11 cellular contexts compared by ENCODE assay signal in genomic region chr1:6922096-6922931, GRCh38.
DNase-seq lines count a peak whose midpoint lies in the region; TF ChIP-seq lines count a peak whose summit lies in the region.
"Had no signal": no experiment of that assay in that cellular context is flagged by ENCODE, and none has a peak within 500 bp of the region (broad histone marks: within the 10 kb centered on the region; RNA-seq: fewer than 3 reads in every experiment).

No MANE protein-coding gene starts in this region.

- H4K20me1 ChIP-seq in mammary epithelial cell (ENCODE audit: insufficient read depth, low read length): no peaks in the 10 kb centered on the region

- H3K9me3 ChIP-seq in mammary epithelial cell (replicated peaks; ENCODE audit: insufficient read depth, low read length): no peaks in the 10 kb centered on the region
- no peaks in the 10 kb centered on the region for H3K9me3 ChIP-seq in thyroid gland
- H3K9me3 ChIP-seq: SJSA1 had no signal

- H3K36me3 ChIP-seq in mammary epithelial cell (ENCODE audit: insufficient read depth, low read length) (no peaks in the 10 kb centered on the region), thyroid gland (no peaks in the 10 kb centered on the region)
- H3K36me3 ChIP-seq: SJSA1 had no signal

- TF ChIP-seq POLR2A in thyroid gland (IDR thresholded peaks at IDR 0.05): no peak

- in situ Hi-C loops in mammary epithelial cell (cut with MboI; ENCODE audit: low sequenced_read_pairs in 2 of 2): no loop called here

- DNase-seq in NCI-H748 (lab: John Stamatoyannopoulos, UW; ENCODE audit: unreplicated experiment): peak; percentile 20
- DNase-seq in NCI-H748 treated with DMSO at 0.1 percent for 48 hours (lab: John Stamatoyannopoulos, UW): no peak
- peak; percentile 46 for DNase-seq in mammary epithelial cell
- DNase-seq in kidney tubule cell (ENCODE audit: low spot score): peak; percentile 50
- peak; percentile 61 for DNase-seq in ureter (ENCODE audit: low spot score)
- DNase-seq in NK-92 treated with Interleukin-12 subunit alpha and Interleukin-12 subunit beta, amount 100 ng/mL, for 24 hours (lab: John Stamatoyannopoulos, UW): no peak
- DNase-seq in stimulated activated CD4-positive, alpha-beta T cell treated with anti-CD3 and anti-CD28 coated beads, Interleukin-4, amount 100 ng/mL, for 4 hours: no peak
- DNase-seq in thyroid gland: no peak
- DNase-seq: activated effector memory CD4-positive, alpha-beta T cell treated with anti-CD3 and anti-CD28 coated beads, Interleukin-2, amount 50 U/mL, for 16 hours; kidney had no signal

- no TSS peak for BruUV-seq in mammary epithelial cell (replicated peaks; lab: Mats Ljungman, UMichigan)

- TF ChIP-seq CTCF in mammary epithelial cell (conservative IDR thresholded peaks at IDR 0.05 in 1 of 2, IDR thresholded peaks at IDR 0.05 in 1 of 2; ENCODE audit: extremely low read depth in 1 of 2, insufficient read depth in 1 of 2, low read depth in 1 of 2, low read length in 2 of 2) (no peak), thyroid gland (IDR thresholded peaks at IDR 0.05) (no peak)

- no peak overlapping the region for H3K9ac ChIP-seq in mammary epithelial cell (ENCODE audit: insufficient read depth, low read length)

- CTCF ChIA-PET in mammary epithelial cell (lab: Charles Lee; ENCODE audit: low non-redundant PET): no interaction called here

- no peak overlapping the region for H3K4me3 ChIP-seq in mammary epithelial cell (replicated peaks in 1 of 3; ENCODE audit: insufficient read depth in 1 of 3, low read depth in 2 of 3, low read length in 3 of 3)
- no peak overlapping the region for H3K4me3 ChIP-seq in thyroid gland (replicated peaks in 1 of 3)
- H3K4me3 ChIP-seq: SJSA1 had no signal

- no peaks in the 10 kb centered on the region for H3K79me2 ChIP-seq in mammary epithelial cell (ENCODE audit: insufficient read depth, low read length)

- 7% methylated on average over 8 of the region's 8 CpGs for WGBS in mammary epithelial cell (ENCODE audit: low coverage, missing lambda C conversion rate)
- WGBS in thyroid gland, 2 donors: 42 to 62% methylated on average over 7 to 8 of the region's 8 CpGs

- no peak overlapping the region for H3K4me2 ChIP-seq in mammary epithelial cell (ENCODE audit: insufficient read depth, low read depth, low read length)

- H3K27ac ChIP-seq in mammary epithelial cell (ENCODE audit: insufficient read depth, low read depth, low read length) (no peak overlapping the region), thyroid gland (no peak overlapping the region)
- H3K27ac ChIP-seq: SJSA1 had no signal

- peak overlapping the region; percentile 52 for H2AFZ ChIP-seq in mammary epithelial cell (ENCODE audit: low read depth, low read length)

- H3K27me3 ChIP-seq in mammary epithelial cell (ENCODE audit: insufficient read depth, low read length) (no peaks in the 10 kb centered on the region), thyroid gland (no peaks in the 10 kb centered on the region)

- intact Hi-C loops in mammary epithelial cell (cut with micrococcal nuclease): no loop called here
- intact Hi-C loops in thyroid gland (cut with DNase I): no loop called here

- dilution Hi-C loops in mammary epithelial cell (cut with HindIII; ENCODE audit: low sequenced_read_pairs): no loop called here

- H3K4me1 ChIP-seq in mammary epithelial cell (ENCODE audit: insufficient read depth, low read length): peaks cover 20% of the 10 kb centered on the region
- H3K4me1 ChIP-seq in thyroid gland: peaks cover 0 to 5% of the 10 kb centered on the region in 2 donors
- H3K4me1 ChIP-seq: SJSA1 had no signal

Comparison
In these comparisons a context has a peak if more than half of its experiments do, and no peak if none do; other contexts are left out.
1. DNase-seq: peak in NCI-H748 (single experiment), mammary epithelial cell (single experiment), kidney tubule cell (single experiment) and ureter (single experiment); none in NCI-H748 treated with DMSO at 0.1 percent for 48 hours (single experiment), NK-92 treated with Interleukin-12 subunit alpha and Interleukin-12 subunit beta, amount 100 ng/mL, for 24 hours (single experiment), stimulated activated CD4-positive, alpha-beta T cell treated with anti-CD3 and anti-CD28 coated beads, Interleukin-4, amount 100 ng/mL, for 4 hours (0 of 2) and thyroid gland (0 of 2).